Comparison of ENCODE assay signal across 8 cellular contexts in the genomic region with DNA sequence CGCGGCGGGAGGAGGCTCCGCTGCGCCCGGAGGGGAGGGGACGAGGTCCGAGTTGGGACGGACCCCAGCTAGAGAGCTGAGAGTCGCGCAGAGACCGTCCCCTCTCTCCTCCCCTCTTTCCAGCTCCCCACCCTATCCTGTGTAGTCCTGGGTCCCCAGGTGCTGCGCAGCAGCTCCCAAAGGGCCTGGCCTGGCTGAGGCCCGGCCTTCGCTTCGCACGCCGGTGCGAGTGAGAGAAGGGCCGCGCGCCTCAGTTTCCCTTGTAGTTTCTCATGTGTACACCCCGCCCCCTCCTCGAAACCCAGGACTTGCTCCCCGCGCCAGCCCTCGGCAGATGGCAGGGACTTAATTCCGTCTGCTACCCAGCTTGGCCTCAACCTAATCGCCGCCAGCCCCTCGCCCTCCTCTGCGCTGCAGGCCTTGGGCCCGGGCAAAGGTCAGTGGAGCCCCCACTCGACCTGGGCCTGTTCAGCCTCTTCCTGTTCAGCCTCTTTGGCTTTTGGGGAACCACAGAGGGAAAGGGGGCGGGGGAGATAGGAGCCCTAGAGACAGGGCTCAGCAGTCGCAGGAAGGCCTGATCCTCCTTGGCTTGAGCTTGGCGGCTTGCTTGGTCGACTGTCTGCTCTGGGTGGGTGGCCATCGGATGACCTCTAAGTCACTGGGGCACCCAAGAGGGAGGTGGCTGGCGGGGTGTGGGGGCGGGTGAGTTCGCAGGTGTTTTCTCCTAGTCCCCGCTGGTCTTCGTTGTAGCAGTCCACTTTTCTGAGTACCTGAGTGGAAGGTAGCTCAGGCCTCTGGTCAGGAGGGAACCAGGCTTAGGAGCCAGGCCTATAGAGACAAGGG.
DNase-seq lines count a peak whose midpoint lies in the region; ATAC-seq and TF ChIP-seq lines count a peak whose summit lies in the region.

No MANE protein-coding gene starts in this region.

- ATAC-seq in GM19397 (IDR thresholded peaks at IDR 0.05; ENCODE audit: unreplicated experiment), result peak; percentile 2
- no peak for ATAC-seq in stimulated activated effector memory CD8-positive, alpha-beta T cell treated with anti-CD3 and anti-CD28 coated beads, Interleukin-12 subunit alpha, Interleukin-12 subunit beta, amount 100 ng/mL, for 72 hours
- no peak for ATAC-seq in HG02840 (IDR thresholded peaks at IDR 0.05; ENCODE audit: low FRiP score, unreplicated experiment)
- ATAC-seq in HG02588 (IDR thresholded peaks at IDR 0.05; ENCODE audit: unreplicated experiment), result no peak

- peak overlapping the region; percentile 71 to 94 (median 88) for H3K4me3 ChIP-seq in BLaER1 treated with 17β-estradiol and CSF1 and Interleukin-3, amounts not matched to agents 10 nM and 100 nM
- H3K4me3 ChIP-seq in brain microvascular endothelial cell (ENCODE audit: low read depth, low read length), result peak overlapping the region; percentile 87

- no peaks in the 10 kb centered on the region for H3K27me3 ChIP-seq in BLaER1 treated with 17β-estradiol and CSF1 and Interleukin-3, amounts not matched to agents 10 nM and 100 nM
- H3K27me3 ChIP-seq in brain microvascular endothelial cell (replicated peaks), result no peaks in the 10 kb centered on the region

- H3K4me3 Mint-ChIP-seq in stimulated activated effector memory CD8-positive, alpha-beta T cell treated with anti-CD3 and anti-CD28 coated beads, Interleukin-12 subunit alpha, Interleukin-12 subunit beta, amount 100 ng/mL, for 72 hours, result peak overlapping the region; percentile 95

- in situ Hi-C loops in brain microvascular endothelial cell (cut with HindIII; ENCODE audit: low pct_ligation_motif_present, low sequenced_read_pairs), result no loop called here

- peaks cover 30 to 55% (median 48%) of the 10 kb centered on the region in 11 experiments for H4K20me1 ChIP-seq in BLaER1 treated with 17β-estradiol and CSF1 and Interleukin-3, amounts not matched to agents 10 nM and 100 nM

- peak overlapping the region; percentile 93 to 100 (median 97) for H3K4me2 ChIP-seq in BLaER1 treated with 17β-estradiol and CSF1 and Interleukin-3, amounts not matched to agents 10 nM and 100 nM

- H3K9me3 ChIP-seq in BLaER1 treated with 17β-estradiol and CSF1 and Interleukin-3, amounts not matched to agents 10 nM and 100 nM (replicated peaks in 1 of 11), result no peaks in the 10 kb centered on the region

- peaks cover 68% of the 10 kb centered on the region for H3K36me3 Mint-ChIP-seq in stimulated activated effector memory CD8-positive, alpha-beta T cell treated with anti-CD3 and anti-CD28 coated beads, Interleukin-12 subunit alpha, Interleukin-12 subunit beta, amount 100 ng/mL, for 72 hours

- peaks cover 23 to 58% (median 48%) of the 10 kb centered on the region in 10 experiments for H3K4me1 ChIP-seq in BLaER1 treated with 17β-estradiol and CSF1 and Interleukin-3, amounts not matched to agents 10 nM and 100 nM

- H3K27ac ChIP-seq in BLaER1 treated with 17β-estradiol and CSF1 and Interleukin-3, amounts not matched to agents 10 nM and 100 nM, result peak overlapping the region; percentile 80 to 96 (median 93)
- H3K27ac ChIP-seq in RWPE1, result peak overlapping the region; percentile 99
- H3K27ac ChIP-seq in brain microvascular endothelial cell, result peak overlapping the region; percentile 96

- no peak for TF ChIP-seq CTCF in RWPE1 (conservative IDR thresholded peaks at IDR 0.05; ENCODE audit: low read depth)
- no peak for TF ChIP-seq CTCF in brain microvascular endothelial cell (IDR thresholded peaks at IDR 0.05; ENCODE audit: low read depth, low read length, missing control alignments)

- CTCF ChIA-PET in RWPE1 (lab: Yijun Ruan, JAX), result interaction anchor here (0.9 to 2.0 kb wide), 3 partner anchors 18 to 58 kb away, joined by 3 to 6 read pairs (median 4); no protein-coding TSS in a partner anchor

- DNase-seq in RWPE1 (ENCODE audit: low spot score), result peak; percentile 33
- DNase-seq in brain microvascular endothelial cell, result no peak
- DNase-seq in islet precursor cell, result peak; percentile 65
- DNase-seq in stimulated activated effector memory CD8-positive, alpha-beta T cell treated with anti-CD3 and anti-CD28 coated beads, Interleukin-12 subunit alpha, Interleukin-12 subunit beta, amount 100 ng/mL, for 72 hours (ENCODE audit: low spot score in 2 of 2), result no peak

- peak overlapping the region; percentile 99 for H3K27ac Mint-ChIP-seq in stimulated activated effector memory CD8-positive, alpha-beta T cell treated with anti-CD3 and anti-CD28 coated beads, Interleukin-12 subunit alpha, Interleukin-12 subunit beta, amount 100 ng/mL, for 72 hours

- H3K36me3 ChIP-seq in BLaER1 treated with 17β-estradiol and CSF1 and Interleukin-3, amounts not matched to agents 10 nM and 100 nM, result peaks cover 35 to 41% (median 37%) of the 10 kb centered on the region in 11 experiments
- peaks cover 23% of the 10 kb centered on the region for H3K36me3 ChIP-seq in brain microvascular endothelial cell (replicated peaks)

- H3K4me1 Mint-ChIP-seq in stimulated activated effector memory CD8-positive, alpha-beta T cell treated with anti-CD3 and anti-CD28 coated beads, Interleukin-12 subunit alpha, Interleukin-12 subunit beta, amount 100 ng/mL, for 72 hours, result peaks cover 33% of the 10 kb centered on the region

- no peaks in the 10 kb centered on the region for H3K9me3 Mint-ChIP-seq in stimulated activated effector memory CD8-positive, alpha-beta T cell treated with anti-CD3 and anti-CD28 coated beads, Interleukin-12 subunit alpha, Interleukin-12 subunit beta, amount 100 ng/mL, for 72 hours

- POLR2A ChIA-PET in RWPE1 (lab: Yijun Ruan, JAX; ENCODE audit: low non-redundant PET), result interaction anchor here (1.2 kb wide), 1 partner anchor 10 kb away, joined by 3 read pairs; no protein-coding TSS in a partner anchor

- peak overlapping the region; percentile 89 to 97 (median 92) for H3K9ac ChIP-seq in BLaER1 treated with 17β-estradiol and CSF1 and Interleukin-3, amounts not matched to agents 10 nM and 100 nM

Comparison
In these comparisons a context has a peak if more than half of its experiments do, and no peak if none do; other contexts are left out.
1. DNase-seq: peak in RWPE1 (single experiment) and islet precursor cell (single experiment); none in brain microvascular endothelial cell (single experiment) and stimulated activated effector memory CD8-positive, alpha-beta T cell treated with anti-CD3 and anti-CD28 coated beads, Interleukin-12 subunit alpha, Interleukin-12 subunit beta, amount 100 ng/mL, for 72 hours (0 of 2).
2. Peak in every context shown above with its lines, with median percentiles within 50 percentile points of each other: H3K27ac ChIP-seq.